Comparison of ENCODE assay signal across 8 cellular contexts in genomic region chr10:6162589-6163356, GRCh38. TPM values are rescaled to one million over a fixed set of nuclear protein-coding genes. Genes with fewer than 3 reads are reported as not detected.
A peak's percentile ranks its signal among the peaks of the same experiment; 100 is the strongest.
DNase-seq lines count a peak whose midpoint lies in the region; ATAC-seq and TF ChIP-seq lines count a peak whose summit lies in the region.

No MANE protein-coding gene starts in this region.

- H4K20me1 ChIP-seq in hepatocyte (ENCODE audit: insufficient read depth, poor library complexity, severe bottlenecking) = no peaks in the 10 kb centered on the region

- peak overlapping the region; percentile 3 for H3K4me3 Mint-ChIP-seq in activated CD4-positive, alpha-beta memory T cell treated with anti-CD3 and anti-CD28 coated beads for 36 hours
- peak overlapping the region; percentile 47 to 65 for H3K4me3 Mint-ChIP-seq in stimulated activated naive CD8-positive, alpha-beta T cell treated with anti-CD3 and anti-CD28 coated beads, Interleukin-15, amount 100 ng/mL, for 72 hours

- H3K27ac ChIP-seq in hepatocyte = peak overlapping the region; percentile 68

- H3K4me2 ChIP-seq in hepatocyte = peak overlapping the region; percentile 77

- DNase-seq in DMS53 (lab: John Stamatoyannopoulos, UW) = peak; percentile 35
- DNase-seq in DMS53 treated with DMSO at 0.1 percent for 48 hours (lab: John Stamatoyannopoulos, UW; ENCODE audit: unreplicated experiment) = no peak
- DNase-seq in activated CD4-positive, alpha-beta memory T cell treated with anti-CD3 and anti-CD28 coated beads for 36 hours = no peak
- peak; percentile 38 for DNase-seq in hepatocyte (ENCODE audit: low spot score)
- no peak for DNase-seq in stimulated activated naive CD8-positive, alpha-beta T cell treated with anti-CD3 and anti-CD28 coated beads, Interleukin-15, amount 100 ng/mL, for 72 hours
- DNase-seq in GM13976 (ENCODE audit: low spot score) = no peak
- no peak for DNase-seq in activated CD8-positive, alpha-beta memory T cell treated with anti-CD3 and anti-CD28 coated beads, Interleukin-2, amount 50 U/mL, for 4 hours

- H3K79me2 ChIP-seq in hepatocyte = peaks cover 8% of the 10 kb centered on the region

- CTCF ChIA-PET in activated CD4-positive, alpha-beta memory T cell treated with anti-CD3 and anti-CD28 coated beads for 36 hours (lab: Charles Lee) = interaction anchor here (0.9 to 3.5 kb wide), 9 partner anchors 10 to 239 kb away, joined by 4 to 23 read pairs (median 6); partner anchors contain the start of gene PFKFB3

- H3K27me3 Mint-ChIP-seq in activated CD4-positive, alpha-beta memory T cell treated with anti-CD3 and anti-CD28 coated beads for 36 hours = no peaks in the 10 kb centered on the region
- no peaks in the 10 kb centered on the region for H3K27me3 Mint-ChIP-seq in stimulated activated naive CD8-positive, alpha-beta T cell treated with anti-CD3 and anti-CD28 coated beads, Interleukin-15, amount 100 ng/mL, for 72 hours

- H3K9me3 Mint-ChIP-seq in activated CD4-positive, alpha-beta memory T cell treated with anti-CD3 and anti-CD28 coated beads for 36 hours = no peaks in the 10 kb centered on the region
- no peaks in the 10 kb centered on the region for H3K9me3 Mint-ChIP-seq in stimulated activated naive CD8-positive, alpha-beta T cell treated with anti-CD3 and anti-CD28 coated beads, Interleukin-15, amount 100 ng/mL, for 72 hours

- H3K9me2 ChIP-seq in hepatocyte (replicated peaks; ENCODE audit: insufficient read depth) = no peaks in the 10 kb centered on the region

- H3K27ac Mint-ChIP-seq in activated CD4-positive, alpha-beta memory T cell treated with anti-CD3 and anti-CD28 coated beads for 36 hours = peak overlapping the region; percentile 28
- H3K27ac Mint-ChIP-seq in stimulated activated naive CD8-positive, alpha-beta T cell treated with anti-CD3 and anti-CD28 coated beads, Interleukin-15, amount 100 ng/mL, for 72 hours = peak overlapping the region in 1 of 2 donors; percentile 90

- intact Hi-C loops in activated CD4-positive, alpha-beta memory T cell treated with anti-CD3 and anti-CD28 coated beads for 36 hours (cut with micrococcal nuclease) = loop anchor here (2.0 kb wide), 1 partner anchor 18 kb away; no protein-coding TSS in a partner anchor

- H3K4me3 ChIP-seq in hepatocyte = no peak overlapping the region

- H3K4me1 ChIP-seq in hepatocyte (ENCODE audit: insufficient read depth) = peaks cover 6% of the 10 kb centered on the region

- POLR2A ChIA-PET in activated CD4-positive, alpha-beta memory T cell treated with anti-CD3 and anti-CD28 coated beads for 36 hours (lab: Charles Lee) = interaction anchor here (0.9 to 1.9 kb wide), 7 partner anchors 8 to 238 kb away, joined by 3 to 13 read pairs (median 4); partner anchors contain the start of gene PFKFB3

- no peak for ATAC-seq in stimulated activated naive CD8-positive, alpha-beta T cell treated with anti-CD3 and anti-CD28 coated beads, Interleukin-15, amount 100 ng/mL, for 72 hours
- no peak for ATAC-seq in HG02885 (IDR thresholded peaks at IDR 0.05; ENCODE audit: poor library complexity, unreplicated experiment)

- in situ Hi-C loops in GM13976 (cut with MboI; ENCODE audit: low sequenced_read_pairs, unreplicated experiment) = no loop called here

- no peak for TF ChIP-seq CTCF in hepatocyte (IDR thresholded peaks at IDR 0.05; ENCODE audit: poor library complexity)
- TF ChIP-seq CTCF in GM13976 (IDR thresholded peaks at IDR 0.05; ENCODE audit: borderline replicate concordance, control extremely low read depth, extremely low read depth, insufficient read depth, missing control alignments) = no peak

- peaks cover 60% of the 10 kb centered on the region for H3K4me1 Mint-ChIP-seq in activated CD4-positive, alpha-beta memory T cell treated with anti-CD3 and anti-CD28 coated beads for 36 hours (ENCODE audit: low read depth)
- H3K4me1 Mint-ChIP-seq in stimulated activated naive CD8-positive, alpha-beta T cell treated with anti-CD3 and anti-CD28 coated beads, Interleukin-15, amount 100 ng/mL, for 72 hours = peaks cover 64% of the 10 kb centered on the region

- 45% methylated on average over 12 of the region's 12 CpGs for WGBS in hepatocyte (ENCODE audit: low lambda C conversion rate, missing lambda C conversion rate)

- no peaks in the 10 kb centered on the region for H3K36me3 ChIP-seq in hepatocyte (replicated peaks; ENCODE audit: insufficient read depth, low read depth)

- H3K27me3 ChIP-seq in hepatocyte = no peaks in the 10 kb centered on the region

- peak overlapping the region; percentile 41 for H2AFZ ChIP-seq in hepatocyte

- H3K9me3 ChIP-seq in hepatocyte (ENCODE audit: low read depth) = no peaks in the 10 kb centered on the region

- peaks cover 20% of the 10 kb centered on the region for H3K36me3 Mint-ChIP-seq in activated CD4-positive, alpha-beta memory T cell treated with anti-CD3 and anti-CD28 coated beads for 36 hours

RNA-seq across cellular contexts. Expression of gene PFKFB3, which starts 40.0 kb away (rescaled TPM):
- total RNA-seq in activated CD4-positive, alpha-beta memory T cell treated with anti-CD3 and anti-CD28 coated beads for 36 hours = 10 to 100 TPM; 70.6 to 76.4 TPM
- 15.4 and 21.6 TPM in 2 replicates for total RNA-seq in hepatocyte
- polyA plus RNA-seq in hepatocyte = 26.2 and 35.2 TPM in 2 replicates

Comparison
In these comparisons a context has a peak if more than half of its experiments do, and no peak if none do; other contexts are left out.
1. DNase-seq: peak in DMS53 (single experiment) and hepatocyte (single experiment); none in DMS53 treated with DMSO at 0.1 percent for 48 hours (single experiment), activated CD4-positive, alpha-beta memory T cell treated with anti-CD3 and anti-CD28 coated beads for 36 hours (single experiment), stimulated activated naive CD8-positive, alpha-beta T cell treated with anti-CD3 and anti-CD28 coated beads, Interleukin-15, amount 100 ng/mL, for 72 hours (0 of 2), GM13976 (single experiment) and activated CD8-positive, alpha-beta memory T cell treated with anti-CD3 and anti-CD28 coated beads, Interleukin-2, amount 50 U/mL, for 4 hours (single experiment).